Comparison of ENCODE assay signal across 1 cellular context in the genomic region with DNA sequence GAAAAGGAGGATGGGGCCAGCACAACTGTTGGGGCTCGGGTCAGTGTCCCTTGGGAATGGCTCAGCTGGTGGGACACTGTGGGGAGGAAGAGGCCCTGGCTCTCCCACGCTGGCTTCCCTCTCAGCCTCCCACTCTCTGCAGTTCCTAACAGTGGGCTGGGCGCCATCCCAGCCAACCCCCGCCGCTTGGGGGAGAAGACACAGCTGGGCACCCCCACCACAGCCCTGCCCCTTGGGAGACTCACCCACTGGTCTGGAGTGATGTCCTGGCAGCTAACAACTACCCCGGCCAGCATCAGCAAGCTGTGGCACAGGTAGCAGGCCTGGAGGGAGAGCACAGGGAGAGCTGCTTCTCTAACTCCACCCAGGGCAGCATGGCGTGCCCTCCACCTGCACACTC.
TF ChIP-seq lines count a peak whose summit lies in the region.

No MANE protein-coding gene starts in this region.

TF ChIP-seq in H1, 55 proteins besides CTCF, POLR2A, EP300 and RAD21:
- TF ChIP-seq, protein P1, sequence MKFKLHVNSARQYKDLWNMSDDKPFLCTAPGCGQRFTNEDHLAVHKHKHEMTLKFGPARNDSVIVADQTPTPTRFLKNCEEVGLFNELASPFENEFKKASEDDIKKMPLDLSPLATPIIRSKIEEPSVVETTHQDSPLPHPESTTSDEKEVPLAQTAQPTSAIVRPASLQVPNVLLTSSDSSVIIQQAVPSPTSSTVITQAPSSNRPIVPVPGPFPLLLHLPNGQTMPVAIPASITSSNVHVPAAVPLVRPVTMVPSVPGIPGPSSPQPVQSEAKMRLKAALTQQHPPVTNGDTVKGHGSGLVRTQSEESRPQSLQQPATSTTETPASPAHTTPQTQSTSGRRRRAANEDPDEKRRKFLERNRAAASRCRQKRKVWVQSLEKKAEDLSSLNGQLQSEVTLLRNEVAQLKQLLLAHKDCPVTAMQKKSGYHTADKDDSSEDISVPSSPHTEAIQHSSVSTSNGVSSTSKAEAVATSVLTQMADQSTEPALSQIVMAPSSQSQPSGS (IDR thresholded peaks at IDR 0.05; ENCODE audit: low read length), result no peak
- TF ChIP-seq BCL11A (IDR thresholded peaks at IDR 0.05; ENCODE audit: low read depth in 2 of 2, low read length in 2 of 2) (no peak), CEBPB (IDR thresholded peaks at IDR 0.05; ENCODE audit: low read depth, low read length) (no peak), NRF1 (IDR thresholded peaks at IDR 0.05; ENCODE audit: low read depth, low read length) (no peak), SIN3A (conservative IDR thresholded peaks at IDR 0.05 in 1 of 2, IDR thresholded peaks at IDR 0.05 in 1 of 2; ENCODE audit: low read depth in 1 of 2, low read length in 2 of 2) (no peak), ZNF274 (IDR thresholded peaks at IDR 0.05; ENCODE audit: borderline replicate concordance, extremely low read depth, low read length) (no peak), SIRT6 (IDR thresholded peaks at IDR 0.05; ENCODE audit: low read length) (no peak), RNF2 (IDR thresholded peaks at IDR 0.05; ENCODE audit: borderline replicate concordance, low read depth, low read length, missing control alignments, poor library complexity, severe bottlenecking) (no peak), CTBP2 (IDR thresholded peaks at IDR 0.05; ENCODE audit: borderline replicate concordance, insufficient read depth, insufficient read length, low read length) (no peak), CBX8 (IDR thresholded peaks at IDR 0.05; ENCODE audit: borderline replicate concordance, low read depth, low read length) (no peak), HDAC6 (IDR thresholded peaks at IDR 0.05; ENCODE audit: low read depth, low read length) (no peak), JUND (IDR thresholded peaks at IDR 0.05; ENCODE audit: low read length) (no peak), SP4 (IDR thresholded peaks at IDR 0.05; ENCODE audit: low read length) (no peak), SIX5 (IDR thresholded peaks at IDR 0.05; ENCODE audit: low read depth, low read length) (no peak), PHF8 (conservative IDR thresholded peaks at IDR 0.05; ENCODE audit: low read depth, low read length) (no peak), KDM4A (IDR thresholded peaks at IDR 0.05; ENCODE audit: low read depth, low read length, severe bottlenecking) (no peak), KDM1A (IDR thresholded peaks at IDR 0.05; ENCODE audit: borderline replicate concordance, low read length) (no peak), BACH1 (IDR thresholded peaks at IDR 0.05; ENCODE audit: low read length) (no peak)
- TF ChIP-seq, protein P2, sequence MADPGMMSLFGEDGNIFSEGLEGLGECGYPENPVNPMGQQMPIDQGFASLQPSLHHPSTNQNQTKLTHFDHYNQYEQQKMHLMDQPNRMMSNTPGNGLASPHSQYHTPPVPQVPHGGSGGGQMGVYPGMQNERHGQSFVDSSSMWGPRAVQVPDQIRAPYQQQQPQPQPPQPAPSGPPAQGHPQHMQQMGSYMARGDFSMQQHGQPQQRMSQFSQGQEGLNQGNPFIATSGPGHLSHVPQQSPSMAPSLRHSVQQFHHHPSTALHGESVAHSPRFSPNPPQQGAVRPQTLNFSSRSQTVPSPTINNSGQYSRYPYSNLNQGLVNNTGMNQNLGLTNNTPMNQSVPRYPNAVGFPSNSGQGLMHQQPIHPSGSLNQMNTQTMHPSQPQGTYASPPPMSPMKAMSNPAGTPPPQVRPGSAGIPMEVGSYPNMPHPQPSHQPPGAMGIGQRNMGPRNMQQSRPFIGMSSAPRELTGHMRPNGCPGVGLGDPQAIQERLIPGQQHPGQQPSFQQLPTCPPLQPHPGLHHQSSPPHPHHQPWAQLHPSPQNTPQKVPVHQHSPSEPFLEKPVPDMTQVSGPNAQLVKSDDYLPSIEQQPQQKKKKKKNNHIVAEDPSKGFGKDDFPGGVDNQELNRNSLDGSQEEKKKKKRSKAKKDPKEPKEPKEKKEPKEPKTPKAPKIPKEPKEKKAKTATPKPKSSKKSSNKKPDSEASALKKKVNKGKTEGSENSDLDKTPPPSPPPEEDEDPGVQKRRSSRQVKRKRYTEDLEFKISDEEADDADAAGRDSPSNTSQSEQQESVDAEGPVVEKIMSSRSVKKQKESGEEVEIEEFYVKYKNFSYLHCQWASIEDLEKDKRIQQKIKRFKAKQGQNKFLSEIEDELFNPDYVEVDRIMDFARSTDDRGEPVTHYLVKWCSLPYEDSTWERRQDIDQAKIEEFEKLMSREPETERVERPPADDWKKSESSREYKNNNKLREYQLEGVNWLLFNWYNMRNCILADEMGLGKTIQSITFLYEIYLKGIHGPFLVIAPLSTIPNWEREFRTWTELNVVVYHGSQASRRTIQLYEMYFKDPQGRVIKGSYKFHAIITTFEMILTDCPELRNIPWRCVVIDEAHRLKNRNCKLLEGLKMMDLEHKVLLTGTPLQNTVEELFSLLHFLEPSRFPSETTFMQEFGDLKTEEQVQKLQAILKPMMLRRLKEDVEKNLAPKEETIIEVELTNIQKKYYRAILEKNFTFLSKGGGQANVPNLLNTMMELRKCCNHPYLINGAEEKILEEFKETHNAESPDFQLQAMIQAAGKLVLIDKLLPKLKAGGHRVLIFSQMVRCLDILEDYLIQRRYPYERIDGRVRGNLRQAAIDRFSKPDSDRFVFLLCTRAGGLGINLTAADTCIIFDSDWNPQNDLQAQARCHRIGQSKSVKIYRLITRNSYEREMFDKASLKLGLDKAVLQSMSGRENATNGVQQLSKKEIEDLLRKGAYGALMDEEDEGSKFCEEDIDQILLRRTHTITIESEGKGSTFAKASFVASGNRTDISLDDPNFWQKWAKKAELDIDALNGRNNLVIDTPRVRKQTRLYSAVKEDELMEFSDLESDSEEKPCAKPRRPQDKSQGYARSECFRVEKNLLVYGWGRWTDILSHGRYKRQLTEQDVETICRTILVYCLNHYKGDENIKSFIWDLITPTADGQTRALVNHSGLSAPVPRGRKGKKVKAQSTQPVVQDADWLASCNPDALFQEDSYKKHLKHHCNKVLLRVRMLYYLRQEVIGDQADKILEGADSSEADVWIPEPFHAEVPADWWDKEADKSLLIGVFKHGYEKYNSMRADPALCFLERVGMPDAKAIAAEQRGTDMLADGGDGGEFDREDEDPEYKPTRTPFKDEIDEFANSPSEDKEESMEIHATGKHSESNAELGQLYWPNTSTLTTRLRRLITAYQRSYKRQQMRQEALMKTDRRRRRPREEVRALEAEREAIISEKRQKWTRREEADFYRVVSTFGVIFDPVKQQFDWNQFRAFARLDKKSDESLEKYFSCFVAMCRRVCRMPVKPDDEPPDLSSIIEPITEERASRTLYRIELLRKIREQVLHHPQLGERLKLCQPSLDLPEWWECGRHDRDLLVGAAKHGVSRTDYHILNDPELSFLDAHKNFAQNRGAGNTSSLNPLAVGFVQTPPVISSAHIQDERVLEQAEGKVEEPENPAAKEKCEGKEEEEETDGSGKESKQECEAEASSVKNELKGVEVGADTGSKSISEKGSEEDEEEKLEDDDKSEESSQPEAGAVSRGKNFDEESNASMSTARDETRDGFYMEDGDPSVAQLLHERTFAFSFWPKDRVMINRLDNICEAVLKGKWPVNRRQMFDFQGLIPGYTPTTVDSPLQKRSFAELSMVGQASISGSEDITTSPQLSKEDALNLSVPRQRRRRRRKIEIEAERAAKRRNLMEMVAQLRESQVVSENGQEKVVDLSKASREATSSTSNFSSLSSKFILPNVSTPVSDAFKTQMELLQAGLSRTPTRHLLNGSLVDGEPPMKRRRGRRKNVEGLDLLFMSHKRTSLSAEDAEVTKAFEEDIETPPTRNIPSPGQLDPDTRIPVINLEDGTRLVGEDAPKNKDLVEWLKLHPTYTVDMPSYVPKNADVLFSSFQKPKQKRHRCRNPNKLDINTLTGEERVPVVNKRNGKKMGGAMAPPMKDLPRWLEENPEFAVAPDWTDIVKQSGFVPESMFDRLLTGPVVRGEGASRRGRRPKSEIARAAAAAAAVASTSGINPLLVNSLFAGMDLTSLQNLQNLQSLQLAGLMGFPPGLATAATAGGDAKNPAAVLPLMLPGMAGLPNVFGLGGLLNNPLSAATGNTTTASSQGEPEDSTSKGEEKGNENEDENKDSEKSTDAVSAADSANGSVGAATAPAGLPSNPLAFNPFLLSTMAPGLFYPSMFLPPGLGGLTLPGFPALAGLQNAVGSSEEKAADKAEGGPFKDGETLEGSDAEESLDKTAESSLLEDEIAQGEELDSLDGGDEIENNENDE (IDR thresholded peaks at IDR 0.05; ENCODE audit: insufficient replicate concordance, low read length), result no peak
